ENCODE assay signal across 8 cellular contexts in genomic region chr21:44024895-44025353, GRCh38. TPM values are rescaled to one million over a fixed set of nuclear protein-coding genes. Genes with fewer than 3 reads are reported as not detected.
DNase-seq lines count a peak whose midpoint lies in the region; ATAC-seq and TF ChIP-seq lines count a peak whose summit lies in the region.

No MANE protein-coding gene starts in this region.

- peaks cover 17% of the 10 kb centered on the region for H3K36me3 Mint-ChIP-seq in stimulated activated naive CD8-positive, alpha-beta T cell treated with anti-CD3 and anti-CD28 coated beads, Interleukin-15, Interleukin-2, amounts not matched to agents 100 ng/mL and 50 ng/mL, for 24 hours (ENCODE audit: low read depth)

- no peaks in the 10 kb centered on the region for H3K27me3 ChIP-seq in right lobe of liver
- H3K27me3 ChIP-seq in transverse colon = no peaks in the 10 kb centered on the region

- H3K36me3 ChIP-seq in right lobe of liver (no peaks in the 10 kb centered on the region), transverse colon (no peaks in the 10 kb centered on the region)

- no peak for DNase-seq in stimulated activated naive CD8-positive, alpha-beta T cell treated with anti-CD3 and anti-CD28 coated beads, Interleukin-15, Interleukin-2, amounts not matched to agents 100 U/mL and 50 U/mL, for 24 hours
- DNase-seq in cardiac fibroblast (ENCODE audit: low read depth in 2 of 2) = peak; percentile 70 to 84
- no peak for DNase-seq in right lobe of liver
- DNase-seq in transverse colon = peak; percentile 17
- no peak for DNase-seq in NCI-H1436 treated with DMSO at 0.1 percent for 48 hours (lab: John Stamatoyannopoulos, UW)
- no peak for DNase-seq in NCI-H2029 (lab: John Stamatoyannopoulos, UW)

- TF ChIP-seq EP300 in transverse colon (IDR thresholded peaks at IDR 0.05; ENCODE audit: low read depth) = no peak

- no peaks in the 10 kb centered on the region for H3K27me3 Mint-ChIP-seq in stimulated activated naive CD8-positive, alpha-beta T cell treated with anti-CD3 and anti-CD28 coated beads, Interleukin-15, Interleukin-2, amounts not matched to agents 100 ng/mL and 50 ng/mL, for 24 hours

- peaks cover 0 to 5% (median 0%) of the 10 kb centered on the region in 4 donors for H3K4me1 ChIP-seq in right lobe of liver
- peaks cover 0 to 47% (median 22%) of the 10 kb centered on the region in 4 donors for H3K4me1 ChIP-seq in transverse colon

- H3K4me3 ChIP-seq in cardiac fibroblast (replicated peaks in 1 of 2; ENCODE audit: low read depth in 2 of 2, low read length in 2 of 2) (no peak overlapping the region), right lobe of liver (no peak overlapping the region), transverse colon (no peak overlapping the region)

- in situ Hi-C loops in transverse colon (cut with MboI; ENCODE audit: low pct_ligation_motif_present in 1 of 4, low pct_unique_long_range_greater_than_20kb in 1 of 4, low sequenced_read_pairs in 3 of 4) = loop anchor here in 1 of 4 donors (25.0 kb wide), 1 partner anchor 237 kb away; the partner anchor contains the start of gene DNMT3L

- H3K27ac ChIP-seq in right lobe of liver (peak overlapping the region in 1 of 3 donors; percentile 19), transverse colon (peak overlapping the region; percentile 14 to 60 (median 24))

- peaks cover 92% of the 10 kb centered on the region for H3K4me1 Mint-ChIP-seq in stimulated activated naive CD8-positive, alpha-beta T cell treated with anti-CD3 and anti-CD28 coated beads, Interleukin-15, Interleukin-2, amounts not matched to agents 100 ng/mL and 50 ng/mL, for 24 hours (ENCODE audit: low read depth)

- TF ChIP-seq POLR2A in right lobe of liver (IDR thresholded peaks at IDR 0.05) = no peak
- no peak for TF ChIP-seq POLR2A in transverse colon (IDR thresholded peaks at IDR 0.05)

- ATAC-seq in stimulated activated naive CD8-positive, alpha-beta T cell treated with anti-CD3 and anti-CD28 coated beads, Interleukin-15, Interleukin-2, amounts not matched to agents 100 U/mL and 50 U/mL, for 24 hours = no peak
- ATAC-seq in right lobe of liver = peak; percentile 60 to 78 (median 76)
- no peak for ATAC-seq in GM18502 (IDR thresholded peaks at IDR 0.05; ENCODE audit: poor library complexity, unreplicated experiment)

- no peak overlapping the region for H3K4me3 Mint-ChIP-seq in stimulated activated naive CD8-positive, alpha-beta T cell treated with anti-CD3 and anti-CD28 coated beads, Interleukin-15, Interleukin-2, amounts not matched to agents 100 ng/mL and 50 ng/mL, for 24 hours

- H3K27ac Mint-ChIP-seq in stimulated activated naive CD8-positive, alpha-beta T cell treated with anti-CD3 and anti-CD28 coated beads, Interleukin-15, Interleukin-2, amounts not matched to agents 100 ng/mL and 50 ng/mL, for 24 hours = peak overlapping the region; percentile 88

- intact Hi-C loops in right lobe of liver (cut with DNase I) = no loop called here
- intact Hi-C loops in transverse colon (cut with DNase I; ENCODE audit: low total_unique reads) = no loop called here

- H3K9me3 ChIP-seq in right lobe of liver = no peaks in the 10 kb centered on the region
- no peaks in the 10 kb centered on the region for H3K9me3 ChIP-seq in transverse colon

- WGBS in right lobe of liver (ENCODE audit: insufficient coverage, low coverage, low lambda C conversion rate, missing lambda C conversion rate) = 75% methylated on average over 6 of the region's 8 CpGs
- WGBS in transverse colon (ENCODE audit: low coverage in 1 of 2), 2 donors = 67 to 70% methylated on average over 6 to 8 of the region's 8 CpGs

- TF ChIP-seq CTCF in cardiac fibroblast (IDR thresholded peaks at IDR 0.05; ENCODE audit: low read depth, low read length) (peak; percentile 2), right lobe of liver (IDR thresholded peaks at IDR 0.05) (no peak), transverse colon (IDR thresholded peaks at IDR 0.05) (no peak)

- H3K9me3 Mint-ChIP-seq in stimulated activated naive CD8-positive, alpha-beta T cell treated with anti-CD3 and anti-CD28 coated beads, Interleukin-15, Interleukin-2, amounts not matched to agents 100 ng/mL and 50 ng/mL, for 24 hours = no peaks in the 10 kb centered on the region

RNA-seq across cellular contexts. Expression of gene TRAPPC10, which starts 12.8 kb away (rescaled TPM):
- total RNA-seq in right lobe of liver (10 to 100 TPM; 15.4 to 25.6 (median 18.4) TPM), transverse colon (10 to 100 TPM; 71.0 to 81.5 (median 79.8) TPM)

Comparison
In these comparisons a context has a peak if more than half of its experiments do, and no peak if none do; other contexts are left out.
1. ATAC-seq: peak in right lobe of liver (4 of 4); none in stimulated activated naive CD8-positive, alpha-beta T cell treated with anti-CD3 and anti-CD28 coated beads, Interleukin-15, Interleukin-2, amounts not matched to agents 100 U/mL and 50 U/mL, for 24 hours (single experiment) and GM18502 (single experiment).
2. DNase-seq: peak in cardiac fibroblast (2 of 2) and transverse colon (single experiment); none in stimulated activated naive CD8-positive, alpha-beta T cell treated with anti-CD3 and anti-CD28 coated beads, Interleukin-15, Interleukin-2, amounts not matched to agents 100 U/mL and 50 U/mL, for 24 hours (single experiment), right lobe of liver (0 of 3), NCI-H1436 treated with DMSO at 0.1 percent for 48 hours (single experiment) and NCI-H2029 (single experiment).